8 cellular contexts compared by ENCODE assay signal in genomic region chr19:1249298-1249989, GRCh38. TPM values are rescaled to one million over a fixed set of nuclear protein-coding genes. Genes with fewer than 3 reads are reported as not detected.
DNase-seq lines count a peak whose midpoint lies in the region; ATAC-seq, FAIRE-seq and TF ChIP-seq lines count a peak whose summit lies in the region.

No MANE protein-coding gene starts in this region.

- H3K36me3 Mint-ChIP-seq in T-helper 2 cell treated with Interferon-gamma antibody and Interleukin-4, amounts not matched to agents 5 μg/mL and 100 μg/mL, for 36 hours (ENCODE audit: low read depth), result peaks cover 20% of the 10 kb centered on the region
- peaks cover 2% of the 10 kb centered on the region for H3K36me3 Mint-ChIP-seq in astrocyte (ENCODE audit: low read depth, unreplicated experiment)

- peak; percentile 99 for DNase-seq in GM13977 (ENCODE audit: low spot score)
- peak; percentile 85 for DNase-seq in NCI-H2029 (lab: John Stamatoyannopoulos, UW)
- DNase-seq in T-helper 2 cell treated with Interferon-gamma antibody and Interleukin-4, amounts not matched to agents 5 μg/mL and 100 μg/mL, for 36 hours (ENCODE audit: low spot score), result peak; percentile 95
- peak; percentile 84 for DNase-seq in astrocyte (ENCODE audit: low read depth)
- peak; percentile 99 for DNase-seq in hepatocyte (ENCODE audit: low spot score)
- DNase-seq in retinal pigment epithelial cell (ENCODE audit: low read depth), result peak; percentile 81
- no peak for DNase-seq in cortex of kidney (lab: John Stamatoyannopoulos, UW)

- H3K79me2 ChIP-seq in astrocyte (ENCODE audit: insufficient read depth, low read length), result peaks cover 60% of the 10 kb centered on the region
- H3K79me2 ChIP-seq in hepatocyte, result peaks cover 41% of the 10 kb centered on the region

- peaks cover 3% of the 10 kb centered on the region for H3K36me3 ChIP-seq in astrocyte (ENCODE audit: insufficient read depth, low read length)
- no peaks in the 10 kb centered on the region for H3K36me3 ChIP-seq in hepatocyte (replicated peaks; ENCODE audit: insufficient read depth, low read depth)

- H3K4me1 ChIP-seq in astrocyte (ENCODE audit: insufficient read depth, low read length), result peaks cover 31% of the 10 kb centered on the region
- H3K4me1 ChIP-seq in hepatocyte (ENCODE audit: insufficient read depth), result peaks cover 43% of the 10 kb centered on the region

- H3K27ac Mint-ChIP-seq in T-helper 2 cell treated with Interferon-gamma antibody and Interleukin-4, amounts not matched to agents 5 μg/mL and 100 μg/mL, for 36 hours, result peak overlapping the region; percentile 84
- H3K27ac Mint-ChIP-seq in astrocyte (ENCODE audit: unreplicated experiment), result no peak overlapping the region

- no peaks in the 10 kb centered on the region for H3K27me3 Mint-ChIP-seq in T-helper 2 cell treated with Interferon-gamma antibody and Interleukin-4, amounts not matched to agents 5 μg/mL and 100 μg/mL, for 36 hours (ENCODE audit: low read depth)
- no peaks in the 10 kb centered on the region for H3K27me3 Mint-ChIP-seq in astrocyte (ENCODE audit: low read depth, unreplicated experiment)

- ATAC-seq in HG02938 (IDR thresholded peaks at IDR 0.05; ENCODE audit: unreplicated experiment), result peak; percentile 45

- no peaks in the 10 kb centered on the region for H3K9me2 ChIP-seq in hepatocyte (replicated peaks; ENCODE audit: insufficient read depth)

- peaks cover 10% of the 10 kb centered on the region for H3K4me1 Mint-ChIP-seq in T-helper 2 cell treated with Interferon-gamma antibody and Interleukin-4, amounts not matched to agents 5 μg/mL and 100 μg/mL, for 36 hours (ENCODE audit: low read depth)
- H3K4me1 Mint-ChIP-seq in astrocyte (ENCODE audit: low read depth, unreplicated experiment), result peaks cover 3% of the 10 kb centered on the region

- H3K9me3 ChIP-seq in astrocyte (ENCODE audit: insufficient read depth, low read depth, low read length) (no peaks in the 10 kb centered on the region), hepatocyte (ENCODE audit: low read depth) (no peaks in the 10 kb centered on the region)

- peaks cover 32% of the 10 kb centered on the region for H4K20me1 ChIP-seq in astrocyte (ENCODE audit: insufficient read depth, low read length)
- H4K20me1 ChIP-seq in hepatocyte (ENCODE audit: insufficient read depth, poor library complexity, severe bottlenecking), result peaks cover 22% of the 10 kb centered on the region

- H3K27me3 ChIP-seq in astrocyte (ENCODE audit: insufficient read depth, low read length), result no peaks in the 10 kb centered on the region
- H3K27me3 ChIP-seq in hepatocyte, result no peaks in the 10 kb centered on the region

- no peaks in the 10 kb centered on the region for H3K9me3 Mint-ChIP-seq in T-helper 2 cell treated with Interferon-gamma antibody and Interleukin-4, amounts not matched to agents 5 μg/mL and 100 μg/mL, for 36 hours
- H3K9me3 Mint-ChIP-seq in astrocyte (ENCODE audit: unreplicated experiment), result no peaks in the 10 kb centered on the region

- FAIRE-seq in astrocyte (lab: Jason Lieb, UNC), result no peak

- no peak overlapping the region for H2AFZ ChIP-seq in astrocyte (ENCODE audit: low read depth, low read length)
- H2AFZ ChIP-seq in hepatocyte, result no peak overlapping the region

- peak overlapping the region; percentile 75 for H3K4me3 Mint-ChIP-seq in T-helper 2 cell treated with Interferon-gamma antibody and Interleukin-4, amounts not matched to agents 5 μg/mL and 100 μg/mL, for 36 hours
- H3K4me3 Mint-ChIP-seq in astrocyte (ENCODE audit: unreplicated experiment), result peak overlapping the region; percentile 80

- H3K4me2 ChIP-seq in astrocyte (ENCODE audit: low read length) (peak overlapping the region; percentile 100), hepatocyte (peak overlapping the region; percentile 91)

- WGBS in hepatocyte (ENCODE audit: low lambda C conversion rate, missing lambda C conversion rate), result under 1% methylated on average over 43 of the region's 102 CpGs

- H3K27ac ChIP-seq in astrocyte (ENCODE audit: low read depth, low read length) (peak overlapping the region; percentile 95), hepatocyte (peak overlapping the region; percentile 100)

- in situ Hi-C loops in GM13977 (cut with MboI; ENCODE audit: low pct_unique_long_range_greater_than_20kb, low sequenced_read_pairs, unreplicated experiment), result no loop called here

- H3K4me3 ChIP-seq in astrocyte (ENCODE audit: insufficient read depth, low read depth, low read length) (peak overlapping the region; percentile 84), hepatocyte (peak overlapping the region; percentile 83), retinal pigment epithelial cell (ENCODE audit: low read length) (peak overlapping the region; percentile 79)

- TF ChIP-seq CTCF in GM13977 (IDR thresholded peaks at IDR 0.05; ENCODE audit: extremely low read depth, insufficient read depth, missing control alignments) (no peak), astrocyte (IDR thresholded peaks at IDR 0.05; ENCODE audit: insufficient read depth, low read depth, low read length) (no peak), hepatocyte (IDR thresholded peaks at IDR 0.05; ENCODE audit: poor library complexity) (no peak), retinal pigment epithelial cell (conservative IDR thresholded peaks at IDR 0.05; ENCODE audit: low read depth, low read length) (no peak)

- peak overlapping the region; percentile 93 for H3K9ac ChIP-seq in astrocyte (ENCODE audit: low read length)

RNA-seq across cellular contexts. Expression of gene MIDN, which starts 1.1 kb away (rescaled TPM):
- total RNA-seq in astrocyte (119 and 141 TPM in 2 replicates), hepatocyte (28.7 and 30.1 TPM in 2 replicates)
- 94.6 and 98.4 TPM in 2 replicates for polyA plus RNA-seq in hepatocyte

RNA-seq across cellular contexts. Expression of gene ATP5F1D, which starts 7.9 kb away (rescaled TPM):
- total RNA-seq in astrocyte (154 and 170 TPM in 2 replicates), hepatocyte (54.0 and 64.1 TPM in 2 replicates)
- 291 and 297 TPM in 2 replicates for polyA plus RNA-seq in hepatocyte

RNA-seq across cellular contexts. Expression of gene CBARP, which starts 11.6 kb away (rescaled TPM):
- 18.8 and 19.8 TPM in 2 replicates for total RNA-seq in astrocyte
- total RNA-seq in hepatocyte, result 1.1 and 4.2 TPM in 2 replicates
- 7.1 and 10.7 TPM in 2 replicates for polyA plus RNA-seq in hepatocyte

RNA-seq across cellular contexts. Expression of gene CIRBP, which starts 19.7 kb away (rescaled TPM):
- total RNA-seq in astrocyte (184 and 215 TPM in 2 replicates), hepatocyte (212 and 361 TPM in 2 replicates)
- 202 and 261 TPM in 2 replicates for polyA plus RNA-seq in hepatocyte

RNA-seq across cellular contexts. Expression of gene FAM174C, which starts 25.9 kb away (rescaled TPM):
- total RNA-seq in astrocyte, result 50.5 and 50.8 TPM in 2 replicates
- 25.5 TPM in 2 replicates for total RNA-seq in hepatocyte
- 79.9 and 89.5 TPM in 2 replicates for polyA plus RNA-seq in hepatocyte
